In the genomic region with DNA sequence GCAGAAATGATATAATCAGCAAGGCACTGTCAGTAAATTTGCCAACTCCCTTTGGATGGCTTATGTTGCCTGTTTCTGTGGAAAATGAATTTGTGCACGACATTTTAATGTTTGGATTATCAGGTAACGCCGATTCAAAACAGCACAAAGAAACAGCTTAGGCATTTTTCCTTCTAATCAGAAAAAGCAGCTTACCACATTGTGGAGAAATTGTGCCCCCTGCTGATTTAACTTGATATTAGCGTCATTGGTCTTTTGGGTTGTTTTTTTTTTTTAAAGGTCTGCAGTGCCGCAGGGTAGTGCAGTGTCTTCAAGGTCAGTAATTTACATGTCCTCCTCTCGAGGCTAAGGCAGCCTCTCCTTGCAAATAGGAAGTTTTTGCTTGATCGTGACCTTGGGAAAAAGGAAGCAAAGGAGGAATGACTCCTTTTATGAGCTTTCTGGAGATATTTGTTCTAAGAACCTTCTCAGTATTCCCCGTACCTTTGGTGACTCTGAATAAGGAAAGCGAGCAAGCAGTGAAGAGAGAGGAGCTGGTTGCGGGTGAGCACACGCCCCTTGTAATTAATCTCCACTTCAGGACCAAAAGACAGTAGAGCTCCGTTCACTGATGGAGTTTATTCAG, we compare ENCODE assay signal across 8 cellular contexts.
DNase-seq lines count a peak whose midpoint lies in the region; ATAC-seq, FAIRE-seq and TF ChIP-seq lines count a peak whose summit lies in the region.

No MANE protein-coding gene starts in this region.

- H3K9me3 Mint-ChIP-seq in activated T-cell treated with anti-CD3 and anti-CD28 coated beads, Interleukin-2, amount 50 U/mL, for 72 hours: no peaks in the 10 kb centered on the region
- H3K9me3 Mint-ChIP-seq in activated T-cell treated with anti-CD3 and anti-CD28 coated beads, Interleukin-2, amount 50 U/mL, for 24 hours: no peaks in the 10 kb centered on the region
- H3K9me3 Mint-ChIP-seq in neural crest cell: no peaks in the 10 kb centered on the region

- H3K4me3 ChIP-seq in HFF-Myc (replicated peaks; ENCODE audit: low read depth, low read length): no peak overlapping the region; the same call in 1 of the 2 replicates
- peak overlapping the region; percentile 31 for H3K4me3 ChIP-seq in fibroblast of mammary gland (ENCODE audit: control insufficient read depth, low read depth, low read length)

- FAIRE-seq in TTC549 (lab: Jason Lieb, UNC): peak; percentile 80

- no peaks in the 10 kb centered on the region for H3K27me3 Mint-ChIP-seq in activated T-cell treated with anti-CD3 and anti-CD28 coated beads, Interleukin-2, amount 50 U/mL, for 72 hours (ENCODE audit: low read depth)
- H3K27me3 Mint-ChIP-seq in activated T-cell treated with anti-CD3 and anti-CD28 coated beads, Interleukin-2, amount 50 U/mL, for 24 hours: peaks cover 2% of the 10 kb centered on the region
- no peaks in the 10 kb centered on the region for H3K27me3 Mint-ChIP-seq in neural crest cell (ENCODE audit: low read depth)

- H3K36me3 Mint-ChIP-seq in activated T-cell treated with anti-CD3 and anti-CD28 coated beads, Interleukin-2, amount 50 U/mL, for 72 hours (ENCODE audit: insufficient read depth in 2 of 2): no peaks in the 10 kb centered on the region
- no peaks in the 10 kb centered on the region for H3K36me3 Mint-ChIP-seq in activated T-cell treated with anti-CD3 and anti-CD28 coated beads, Interleukin-2, amount 50 U/mL, for 24 hours (ENCODE audit: low read depth)
- H3K36me3 Mint-ChIP-seq in neural crest cell (ENCODE audit: low read depth): no peaks in the 10 kb centered on the region

- H3K4me1 Mint-ChIP-seq in activated T-cell treated with anti-CD3 and anti-CD28 coated beads, Interleukin-2, amount 50 U/mL, for 72 hours (ENCODE audit: low read depth): peaks cover 17% of the 10 kb centered on the region
- peaks cover 15% of the 10 kb centered on the region for H3K4me1 Mint-ChIP-seq in activated T-cell treated with anti-CD3 and anti-CD28 coated beads, Interleukin-2, amount 50 U/mL, for 24 hours (ENCODE audit: low read depth)
- H3K4me1 Mint-ChIP-seq in neural crest cell: peaks cover 35% of the 10 kb centered on the region

- no peak overlapping the region for H3K27ac Mint-ChIP-seq in activated T-cell treated with anti-CD3 and anti-CD28 coated beads, Interleukin-2, amount 50 U/mL, for 72 hours
- no peak overlapping the region for H3K27ac Mint-ChIP-seq in activated T-cell treated with anti-CD3 and anti-CD28 coated beads, Interleukin-2, amount 50 U/mL, for 24 hours
- no peak overlapping the region for H3K27ac Mint-ChIP-seq in neural crest cell (ENCODE audit: unreplicated experiment)

- H3K4me3 Mint-ChIP-seq in activated T-cell treated with anti-CD3 and anti-CD28 coated beads, Interleukin-2, amount 50 U/mL, for 72 hours: no peak overlapping the region
- no peak overlapping the region for H3K4me3 Mint-ChIP-seq in activated T-cell treated with anti-CD3 and anti-CD28 coated beads, Interleukin-2, amount 50 U/mL, for 24 hours
- no peak overlapping the region for H3K4me3 Mint-ChIP-seq in neural crest cell

- TF ChIP-seq CTCF in HFF-Myc (IDR thresholded peaks at IDR 0.05; ENCODE audit: low read depth, low read length, missing control alignments): peak; percentile 49
- peak; percentile 77 for TF ChIP-seq CTCF in fibroblast of mammary gland (conservative IDR thresholded peaks at IDR 0.05; ENCODE audit: control insufficient read depth, insufficient read depth, low read depth, low read length)
- peak; percentile 81 for TF ChIP-seq CTCF in neural crest cell (conservative IDR thresholded peaks at IDR 0.05)

- DNase-seq in activated T-cell treated with anti-CD3 and anti-CD28 coated beads, Interleukin-2, amount 50 U/mL, for 72 hours: peak; percentile 47 to 51
- no peak for DNase-seq in activated T-cell treated with anti-CD3 and anti-CD28 coated beads, Interleukin-2, amount 50 U/mL, for 24 hours
- DNase-seq in HFF-Myc (ENCODE audit: extremely low read depth, low read depth) (peak; percentile 69), NCI-H2107 (lab: John Stamatoyannopoulos, UW) (peak; percentile 80), fibroblast of mammary gland (ENCODE audit: low read depth) (peak; percentile 75), neural crest cell (ENCODE audit: low read depth, low spot score) (peak; percentile 60)

- peak in 1 of 2 donors; percentile 27 for ATAC-seq in activated T-cell treated with anti-CD3 and anti-CD28 coated beads, Interleukin-2, amount 50 U/mL, for 72 hours (replicated peaks in 1 of 2)
- no peak for ATAC-seq in GM21529 (IDR thresholded peaks at IDR 0.05; ENCODE audit: unreplicated experiment)
